ENCODE assay signal across 1 cellular context in the genomic region with DNA sequence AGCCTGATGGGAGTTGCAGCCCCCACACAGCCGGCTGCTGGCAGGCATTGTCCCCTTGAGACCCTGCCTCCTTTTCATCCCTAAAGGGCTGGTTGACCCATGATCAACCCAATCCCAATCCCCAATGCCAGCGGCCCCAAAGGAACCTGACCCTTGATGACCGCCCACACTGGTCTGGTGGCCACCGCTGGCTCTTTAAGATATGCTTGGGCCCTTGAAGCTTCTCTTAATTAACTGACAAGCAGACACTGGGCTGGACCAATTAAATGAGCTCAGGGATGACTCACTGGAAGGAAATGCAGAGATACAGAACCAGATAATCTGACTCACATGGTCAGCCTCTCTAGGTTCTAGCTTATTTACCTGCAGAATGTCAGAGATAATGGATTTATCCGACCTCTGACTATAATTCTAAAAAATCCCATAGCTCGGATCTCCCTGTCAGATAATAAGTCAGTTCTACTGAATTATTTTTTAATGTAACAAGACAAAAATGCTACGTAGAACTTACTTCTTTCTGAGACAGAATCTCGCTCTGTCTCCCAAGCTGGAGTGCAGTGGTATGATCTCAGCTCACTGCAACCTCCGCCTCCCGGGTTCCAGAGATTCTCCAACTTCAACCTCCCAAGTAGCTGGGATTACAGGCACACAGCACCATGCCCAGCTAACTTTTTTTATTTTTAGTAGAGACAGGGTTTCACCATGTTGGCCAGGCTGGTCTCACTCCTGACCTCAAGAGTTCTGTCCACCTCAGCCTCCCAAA.
TF ChIP-seq lines count a peak whose summit lies in the region.

No MANE protein-coding gene starts in this region.

TF ChIP-seq in K562, 482 proteins besides CTCF, POLR2A, EP300 and RAD21 (continues in another document):
- TF ChIP-seq SMAD2 (IDR thresholded peaks at IDR 0.05; ENCODE audit: low read depth, low read length) = no peak
- no peak for TF ChIP-seq RBM34 (IDR thresholded peaks at IDR 0.05; ENCODE audit: borderline replicate concordance, insufficient read depth, low read length)
- TF ChIP-seq SIX5 (IDR thresholded peaks at IDR 0.05; ENCODE audit: borderline replicate concordance in 1 of 2, insufficient read depth in 1 of 2, low read depth in 1 of 2, low read length in 2 of 2) = no peak
- no peak for TF ChIP-seq CC2D1A (IDR thresholded peaks at IDR 0.05)
- TF ChIP-seq CBFA2T3 (IDR thresholded peaks at IDR 0.05) = peak; percentile 89
- TF ChIP-seq HMGN3 (IDR thresholded peaks at IDR 0.05; ENCODE audit: borderline replicate concordance, extremely low read depth, insufficient read length, low read depth, low read length) = no peak
- no peak for TF ChIP-seq ZKSCAN1 (IDR thresholded peaks at IDR 0.05; ENCODE audit: low read depth, low read length)
- TF ChIP-seq, protein P1, sequence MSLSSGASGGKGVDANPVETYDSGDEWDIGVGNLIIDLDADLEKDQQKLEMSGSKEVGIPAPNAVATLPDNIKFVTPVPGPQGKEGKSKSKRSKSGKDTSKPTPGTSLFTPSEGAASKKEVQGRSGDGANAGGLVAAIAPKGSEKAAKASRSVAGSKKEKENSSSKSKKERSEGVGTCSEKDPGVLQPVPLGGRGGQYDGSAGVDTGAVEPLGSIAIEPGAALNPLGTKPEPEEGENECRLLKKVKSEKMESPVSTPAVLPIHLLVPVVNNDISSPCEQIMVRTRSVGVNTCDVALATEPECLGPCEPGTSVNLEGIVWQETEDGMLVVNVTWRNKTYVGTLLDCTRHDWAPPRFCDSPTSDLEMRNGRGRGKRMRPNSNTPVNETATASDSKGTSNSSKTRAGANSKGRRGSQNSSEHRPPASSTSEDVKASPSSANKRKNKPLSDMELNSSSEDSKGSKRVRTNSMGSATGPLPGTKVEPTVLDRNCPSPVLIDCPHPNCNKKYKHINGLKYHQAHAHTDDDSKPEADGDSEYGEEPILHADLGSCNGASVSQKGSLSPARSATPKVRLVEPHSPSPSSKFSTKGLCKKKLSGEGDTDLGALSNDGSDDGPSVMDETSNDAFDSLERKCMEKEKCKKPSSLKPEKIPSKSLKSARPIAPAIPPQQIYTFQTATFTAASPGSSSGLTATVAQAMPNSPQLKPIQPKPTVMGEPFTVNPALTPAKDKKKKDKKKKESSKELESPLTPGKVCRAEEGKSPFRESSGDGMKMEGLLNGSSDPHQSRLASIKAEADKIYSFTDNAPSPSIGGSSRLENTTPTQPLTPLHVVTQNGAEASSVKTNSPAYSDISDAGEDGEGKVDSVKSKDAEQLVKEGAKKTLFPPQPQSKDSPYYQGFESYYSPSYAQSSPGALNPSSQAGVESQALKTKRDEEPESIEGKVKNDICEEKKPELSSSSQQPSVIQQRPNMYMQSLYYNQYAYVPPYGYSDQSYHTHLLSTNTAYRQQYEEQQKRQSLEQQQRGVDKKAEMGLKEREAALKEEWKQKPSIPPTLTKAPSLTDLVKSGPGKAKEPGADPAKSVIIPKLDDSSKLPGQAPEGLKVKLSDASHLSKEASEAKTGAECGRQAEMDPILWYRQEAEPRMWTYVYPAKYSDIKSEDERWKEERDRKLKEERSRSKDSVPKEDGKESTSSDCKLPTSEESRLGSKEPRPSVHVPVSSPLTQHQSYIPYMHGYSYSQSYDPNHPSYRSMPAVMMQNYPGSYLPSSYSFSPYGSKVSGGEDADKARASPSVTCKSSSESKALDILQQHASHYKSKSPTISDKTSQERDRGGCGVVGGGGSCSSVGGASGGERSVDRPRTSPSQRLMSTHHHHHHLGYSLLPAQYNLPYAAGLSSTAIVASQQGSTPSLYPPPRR (CRISPR knock-in tag; IDR thresholded peaks at IDR 0.05; ENCODE audit: borderline replicate concordance) = no peak
- TF ChIP-seq, protein P2, sequence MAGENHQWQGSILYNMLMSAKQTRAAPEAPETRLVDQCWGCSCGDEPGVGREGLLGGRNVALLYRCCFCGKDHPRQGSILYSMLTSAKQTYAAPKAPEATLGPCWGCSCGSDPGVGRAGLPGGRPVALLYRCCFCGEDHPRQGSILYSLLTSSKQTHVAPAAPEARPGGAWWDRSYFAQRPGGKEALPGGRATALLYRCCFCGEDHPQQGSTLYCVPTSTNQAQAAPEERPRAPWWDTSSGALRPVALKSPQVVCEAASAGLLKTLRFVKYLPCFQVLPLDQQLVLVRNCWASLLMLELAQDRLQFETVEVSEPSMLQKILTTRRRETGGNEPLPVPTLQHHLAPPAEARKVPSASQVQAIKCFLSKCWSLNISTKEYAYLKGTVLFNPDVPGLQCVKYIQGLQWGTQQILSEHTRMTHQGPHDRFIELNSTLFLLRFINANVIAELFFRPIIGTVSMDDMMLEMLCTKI (IDR thresholded peaks at IDR 0.05; ENCODE audit: partially characterized antibody) = no peak
- TF ChIP-seq ZNF197 (CRISPR knock-in tag; IDR thresholded peaks at IDR 0.05; ENCODE audit: low read depth) = no peak
- no peak for TF ChIP-seq TAF15 (IDR thresholded peaks at IDR 0.05; ENCODE audit: low read depth, low read length)
- no peak for TF ChIP-seq MAFK (IDR thresholded peaks at IDR 0.05; ENCODE audit: low read length)
- TF ChIP-seq BRCA1 (IDR thresholded peaks at IDR 0.05) = no peak
- TF ChIP-seq BRCA1 (CRISPR knock-in tag; IDR thresholded peaks at IDR 0.05) = no peak
- TF ChIP-seq, protein P3, sequence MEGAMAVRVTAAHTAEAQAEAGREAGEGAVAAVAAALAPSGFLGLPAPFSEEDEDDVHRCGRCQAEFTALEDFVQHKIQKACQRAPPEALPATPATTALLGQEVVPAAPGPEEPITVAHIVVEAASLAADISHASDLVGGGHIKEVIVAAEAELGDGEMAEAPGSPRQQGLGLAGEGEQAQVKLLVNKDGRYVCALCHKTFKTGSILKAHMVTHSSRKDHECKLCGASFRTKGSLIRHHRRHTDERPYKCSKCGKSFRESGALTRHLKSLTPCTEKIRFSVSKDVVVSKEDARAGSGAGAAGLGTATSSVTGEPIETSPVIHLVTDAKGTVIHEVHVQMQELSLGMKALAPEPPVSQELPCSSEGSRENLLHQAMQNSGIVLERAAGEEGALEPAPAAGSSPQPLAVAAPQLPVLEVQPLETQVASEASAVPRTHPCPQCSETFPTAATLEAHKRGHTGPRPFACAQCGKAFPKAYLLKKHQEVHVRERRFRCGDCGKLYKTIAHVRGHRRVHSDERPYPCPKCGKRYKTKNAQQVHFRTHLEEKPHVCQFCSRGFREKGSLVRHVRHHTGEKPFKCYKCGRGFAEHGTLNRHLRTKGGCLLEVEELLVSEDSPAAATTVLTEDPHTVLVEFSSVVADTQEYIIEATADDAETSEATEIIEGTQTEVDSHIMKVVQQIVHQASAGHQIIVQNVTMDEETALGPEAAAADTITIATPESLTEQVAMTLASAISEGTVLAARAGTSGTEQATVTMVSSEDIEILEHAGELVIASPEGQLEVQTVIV (CRISPR knock-in tag; IDR thresholded peaks at IDR 0.05; ENCODE audit: borderline replicate concordance) = no peak
- TF ChIP-seq NR2C1 (IDR thresholded peaks at IDR 0.05) = no peak
- 0 out of 2 replicates have a peak, but pooled peaks have one; percentile 21 for TF ChIP-seq NR2C1 (tag; IDR thresholded peaks at IDR 0.05)
- TF ChIP-seq ZBTB7A (IDR thresholded peaks at IDR 0.05; ENCODE audit: borderline replicate concordance, control insufficient read depth, low read depth, low read length) = no peak
- TF ChIP-seq ZBED1 (IDR thresholded peaks at IDR 0.05) = no peak
- TF ChIP-seq PCBP2 (IDR thresholded peaks at IDR 0.05; ENCODE audit: low read depth, low read length, poor library complexity, severe bottlenecking) = no peak
- TF ChIP-seq NFE2L1 (tag; IDR thresholded peaks at IDR 0.05; ENCODE audit: borderline replicate concordance, low read depth) = no peak
- TF ChIP-seq RHOXF2B (CRISPR knock-in tag; conservative IDR thresholded peaks at IDR 0.05) = no peak
- TF ChIP-seq, protein P4, sequence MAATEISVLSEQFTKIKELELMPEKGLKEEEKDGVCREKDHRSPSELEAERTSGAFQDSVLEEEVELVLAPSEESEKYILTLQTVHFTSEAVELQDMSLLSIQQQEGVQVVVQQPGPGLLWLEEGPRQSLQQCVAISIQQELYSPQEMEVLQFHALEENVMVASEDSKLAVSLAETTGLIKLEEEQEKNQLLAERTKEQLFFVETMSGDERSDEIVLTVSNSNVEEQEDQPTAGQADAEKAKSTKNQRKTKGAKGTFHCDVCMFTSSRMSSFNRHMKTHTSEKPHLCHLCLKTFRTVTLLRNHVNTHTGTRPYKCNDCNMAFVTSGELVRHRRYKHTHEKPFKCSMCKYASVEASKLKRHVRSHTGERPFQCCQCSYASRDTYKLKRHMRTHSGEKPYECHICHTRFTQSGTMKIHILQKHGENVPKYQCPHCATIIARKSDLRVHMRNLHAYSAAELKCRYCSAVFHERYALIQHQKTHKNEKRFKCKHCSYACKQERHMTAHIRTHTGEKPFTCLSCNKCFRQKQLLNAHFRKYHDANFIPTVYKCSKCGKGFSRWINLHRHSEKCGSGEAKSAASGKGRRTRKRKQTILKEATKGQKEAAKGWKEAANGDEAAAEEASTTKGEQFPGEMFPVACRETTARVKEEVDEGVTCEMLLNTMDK (IDR thresholded peaks at IDR 0.05; ENCODE audit: borderline replicate concordance, insufficient read depth, low read depth, low read length, poor library complexity, severe bottlenecking) = no peak
- no peak for TF ChIP-seq PHF21A (IDR thresholded peaks at IDR 0.05; ENCODE audit: borderline replicate concordance, low read depth)
- no peak for TF ChIP-seq CEBPB (tag; IDR thresholded peaks at IDR 0.05)
- TF ChIP-seq, protein P5, sequence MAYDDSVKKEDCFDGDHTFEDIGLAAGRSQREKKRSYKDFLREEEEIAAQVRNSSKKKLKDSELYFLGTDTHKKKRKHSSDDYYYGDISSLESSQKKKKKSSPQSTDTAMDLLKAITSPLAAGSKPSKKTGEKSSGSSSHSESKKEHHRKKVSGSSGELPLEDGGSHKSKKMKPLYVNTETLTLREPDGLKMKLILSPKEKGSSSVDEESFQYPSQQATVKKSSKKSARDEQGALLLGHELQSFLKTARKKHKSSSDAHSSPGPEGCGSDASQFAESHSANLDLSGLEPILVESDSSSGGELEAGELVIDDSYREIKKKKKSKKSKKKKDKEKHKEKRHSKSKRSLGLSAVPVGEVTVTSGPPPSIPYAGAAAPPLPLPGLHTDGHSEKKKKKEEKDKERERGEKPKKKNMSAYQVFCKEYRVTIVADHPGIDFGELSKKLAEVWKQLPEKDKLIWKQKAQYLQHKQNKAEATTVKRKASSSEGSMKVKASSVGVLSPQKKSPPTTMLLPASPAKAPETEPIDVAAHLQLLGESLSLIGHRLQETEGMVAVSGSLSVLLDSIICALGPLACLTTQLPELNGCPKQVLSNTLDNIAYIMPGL (CRISPR knock-in tag; IDR thresholded peaks at IDR 0.05) = no peak
- no peak for TF ChIP-seq NRF1 (conservative IDR thresholded peaks at IDR 0.05 in 1 of 2, IDR thresholded peaks at IDR 0.05 in 1 of 2)
- TF ChIP-seq, protein P6, sequence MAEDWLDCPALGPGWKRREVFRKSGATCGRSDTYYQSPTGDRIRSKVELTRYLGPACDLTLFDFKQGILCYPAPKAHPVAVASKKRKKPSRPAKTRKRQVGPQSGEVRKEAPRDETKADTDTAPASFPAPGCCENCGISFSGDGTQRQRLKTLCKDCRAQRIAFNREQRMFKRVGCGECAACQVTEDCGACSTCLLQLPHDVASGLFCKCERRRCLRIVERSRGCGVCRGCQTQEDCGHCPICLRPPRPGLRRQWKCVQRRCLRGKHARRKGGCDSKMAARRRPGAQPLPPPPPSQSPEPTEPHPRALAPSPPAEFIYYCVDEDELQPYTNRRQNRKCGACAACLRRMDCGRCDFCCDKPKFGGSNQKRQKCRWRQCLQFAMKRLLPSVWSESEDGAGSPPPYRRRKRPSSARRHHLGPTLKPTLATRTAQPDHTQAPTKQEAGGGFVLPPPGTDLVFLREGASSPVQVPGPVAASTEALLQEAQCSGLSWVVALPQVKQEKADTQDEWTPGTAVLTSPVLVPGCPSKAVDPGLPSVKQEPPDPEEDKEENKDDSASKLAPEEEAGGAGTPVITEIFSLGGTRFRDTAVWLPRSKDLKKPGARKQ (CRISPR knock-in tag; IDR thresholded peaks at IDR 0.05) = no peak
- no peak for TF ChIP-seq DACH1 (IDR thresholded peaks at IDR 0.05; ENCODE audit: partially characterized antibody)
- TF ChIP-seq U2AF1 (optimal IDR thresholded peaks at IDR 0.05; ENCODE audit: low read depth, low read length) = no peak
- TF ChIP-seq, protein P7, sequence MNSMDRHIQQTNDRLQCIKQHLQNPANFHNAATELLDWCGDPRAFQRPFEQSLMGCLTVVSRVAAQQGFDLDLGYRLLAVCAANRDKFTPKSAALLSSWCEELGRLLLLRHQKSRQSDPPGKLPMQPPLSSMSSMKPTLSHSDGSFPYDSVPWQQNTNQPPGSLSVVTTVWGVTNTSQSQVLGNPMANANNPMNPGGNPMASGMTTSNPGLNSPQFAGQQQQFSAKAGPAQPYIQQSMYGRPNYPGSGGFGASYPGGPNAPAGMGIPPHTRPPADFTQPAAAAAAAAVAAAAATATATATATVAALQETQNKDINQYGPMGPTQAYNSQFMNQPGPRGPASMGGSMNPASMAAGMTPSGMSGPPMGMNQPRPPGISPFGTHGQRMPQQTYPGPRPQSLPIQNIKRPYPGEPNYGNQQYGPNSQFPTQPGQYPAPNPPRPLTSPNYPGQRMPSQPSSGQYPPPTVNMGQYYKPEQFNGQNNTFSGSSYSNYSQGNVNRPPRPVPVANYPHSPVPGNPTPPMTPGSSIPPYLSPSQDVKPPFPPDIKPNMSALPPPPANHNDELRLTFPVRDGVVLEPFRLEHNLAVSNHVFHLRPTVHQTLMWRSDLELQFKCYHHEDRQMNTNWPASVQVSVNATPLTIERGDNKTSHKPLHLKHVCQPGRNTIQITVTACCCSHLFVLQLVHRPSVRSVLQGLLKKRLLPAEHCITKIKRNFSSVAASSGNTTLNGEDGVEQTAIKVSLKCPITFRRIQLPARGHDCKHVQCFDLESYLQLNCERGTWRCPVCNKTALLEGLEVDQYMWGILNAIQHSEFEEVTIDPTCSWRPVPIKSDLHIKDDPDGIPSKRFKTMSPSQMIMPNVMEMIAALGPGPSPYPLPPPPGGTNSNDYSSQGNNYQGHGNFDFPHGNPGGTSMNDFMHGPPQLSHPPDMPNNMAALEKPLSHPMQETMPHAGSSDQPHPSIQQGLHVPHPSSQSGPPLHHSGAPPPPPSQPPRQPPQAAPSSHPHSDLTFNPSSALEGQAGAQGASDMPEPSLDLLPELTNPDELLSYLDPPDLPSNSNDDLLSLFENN (IDR thresholded peaks at IDR 0.05; ENCODE audit: low read depth in 2 of 2, low read length in 2 of 2) = no peak
- no peak for TF ChIP-seq HLTF (IDR thresholded peaks at IDR 0.05)
- TF ChIP-seq, protein P8, sequence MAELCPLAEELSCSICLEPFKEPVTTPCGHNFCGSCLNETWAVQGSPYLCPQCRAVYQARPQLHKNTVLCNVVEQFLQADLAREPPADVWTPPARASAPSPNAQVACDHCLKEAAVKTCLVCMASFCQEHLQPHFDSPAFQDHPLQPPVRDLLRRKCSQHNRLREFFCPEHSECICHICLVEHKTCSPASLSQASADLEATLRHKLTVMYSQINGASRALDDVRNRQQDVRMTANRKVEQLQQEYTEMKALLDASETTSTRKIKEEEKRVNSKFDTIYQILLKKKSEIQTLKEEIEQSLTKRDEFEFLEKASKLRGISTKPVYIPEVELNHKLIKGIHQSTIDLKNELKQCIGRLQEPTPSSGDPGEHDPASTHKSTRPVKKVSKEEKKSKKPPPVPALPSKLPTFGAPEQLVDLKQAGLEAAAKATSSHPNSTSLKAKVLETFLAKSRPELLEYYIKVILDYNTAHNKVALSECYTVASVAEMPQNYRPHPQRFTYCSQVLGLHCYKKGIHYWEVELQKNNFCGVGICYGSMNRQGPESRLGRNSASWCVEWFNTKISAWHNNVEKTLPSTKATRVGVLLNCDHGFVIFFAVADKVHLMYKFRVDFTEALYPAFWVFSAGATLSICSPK (IDR thresholded peaks at IDR 0.05; ENCODE audit: borderline replicate concordance) = no peak
- TF ChIP-seq KAT7 (CRISPR knock-in tag; IDR thresholded peaks at IDR 0.05; ENCODE audit: borderline replicate concordance) = no peak
